ENCODE assay signal across 30 cellular contexts in genomic region chr5:167219296-167219695, GRCh38.
"Had no signal": no experiment of that assay in that cellular context is flagged by ENCODE, and none has a peak within 500 bp of the region (broad histone marks: within the 10 kb centered on the region; RNA-seq: fewer than 3 reads in every experiment).

No MANE protein-coding gene starts in this region.

- H3K4me3 Mint-ChIP-seq: activated CD8-positive, alpha-beta T cell treated with anti-CD3 and anti-CD28 coated beads for 36 hours; activated naive CD4-positive, alpha-beta T cell treated with anti-CD3 and anti-CD28 coated beads for 36 hours; activated T-helper 1 cell treated with anti-CD3 and anti-CD28 coated beads, Interleukin-12 subunit alpha, Interleukin-12 subunit beta, Interleukin-2, Interleukin-4 antibody, amounts not matched to agents 30 ng/mL and 10 ng/mL and 1 ng/mL, durations not matched to agents 14 hours and 24 hours and 36 hours had no signal

- H3K36me3 Mint-ChIP-seq: activated naive CD4-positive, alpha-beta T cell treated with anti-CD3 and anti-CD28 coated beads, Interleukin-2, amount 50 U/mL, for 72 hours had no signal

- DNase-seq: activated CD4-positive, alpha-beta T cell treated with anti-CD3 and anti-CD28 coated beads for 1 hour; activated CD4-positive, alpha-beta T cell treated with anti-CD3 and anti-CD28 coated beads for 48 hours; activated CD4-positive, CD25-positive, alpha-beta regulatory T cell; activated CD8-positive, alpha-beta T cell treated with anti-CD3 and anti-CD28 coated beads for 36 hours; activated gamma-delta T cell treated with Interleukin-2 at 50 U/mL for 16 hours; activated naive CD4-positive, alpha-beta T cell treated with anti-CD3 and anti-CD28 coated beads for 36 hours; activated T-cell treated with anti-CD3 and anti-CD28 coated beads, Interleukin-2, amount 50 U/mL, for 1 hour; anterior cingulate cortex; brain microvascular endothelial cell; central memory CD4-positive, alpha-beta T cell; NCI-H1092 treated with DMSO at 0.1 percent for 48 hours; NCI-H1417 treated with DMSO at 0.1 percent for 48 hours; NCI-H187 treated with DMSO at 0.1 percent for 48 hours; NCI-H2081; NCI-H226; NCI-H446 treated with DMSO at 0.1 percent for 48 hours; NCI-H524; NCI-H748 treated with DMSO at 0.1 percent for 48 hours; NK-92 treated with Interleukin-12 subunit alpha and Interleukin-12 subunit beta, amount 100 ng/mL, for 24 hours; PC-9; SW 1271; T-helper 1 cell; T-helper 2 cell; T-helper 9 cell had no signal

- ATAC-seq: activated CD8-positive, alpha-beta T cell treated with anti-CD3 and anti-CD28 coated beads for 36 hours; activated naive CD4-positive, alpha-beta T cell treated with anti-CD3 and anti-CD28 coated beads, Interleukin-2, amount 50 U/mL, for 72 hours; Right ventricle myocardium inferior had no signal

- H3K36me3 ChIP-seq: brain microvascular endothelial cell had no signal

- H3K4me3 ChIP-seq: PC-9 had no signal

- H3K27ac ChIP-seq: brain microvascular endothelial cell, PC-9, RWPE1, VCaP had no signal

- H3K27me3 ChIP-seq: brain microvascular endothelial cell had no signal

- H3K27ac Mint-ChIP-seq: activated CD8-positive, alpha-beta T cell treated with anti-CD3 and anti-CD28 coated beads for 36 hours; activated naive CD4-positive, alpha-beta T cell treated with anti-CD3 and anti-CD28 coated beads for 36 hours; activated naive CD4-positive, alpha-beta T cell treated with anti-CD3 and anti-CD28 coated beads, Interleukin-2, amount 50 U/mL, for 72 hours; activated T-helper 1 cell treated with anti-CD3 and anti-CD28 coated beads, Interleukin-12 subunit alpha, Interleukin-12 subunit beta, Interleukin-2, Interleukin-4 antibody, amounts not matched to agents 30 ng/mL and 10 ng/mL and 1 ng/mL, durations not matched to agents 14 hours and 24 hours and 36 hours had no signal

- H2AFZ ChIP-seq: PC-9 had no signal

- H3K9me3 Mint-ChIP-seq: activated T-helper 1 cell treated with anti-CD3 and anti-CD28 coated beads, Interleukin-12 subunit alpha, Interleukin-12 subunit beta, Interleukin-2, Interleukin-4 antibody, amounts not matched to agents 30 ng/mL and 10 ng/mL and 1 ng/mL, durations not matched to agents 14 hours and 24 hours and 36 hours had no signal

- FAIRE-seq: RCC 7860 had no signal

- H3K4me2 ChIP-seq: PC-9 had no signal

- H3K27me3 Mint-ChIP-seq: activated CD8-positive, alpha-beta T cell treated with anti-CD3 and anti-CD28 coated beads for 36 hours had no signal
